ENCODE assay signal across 10 cellular contexts in the genomic region with DNA sequence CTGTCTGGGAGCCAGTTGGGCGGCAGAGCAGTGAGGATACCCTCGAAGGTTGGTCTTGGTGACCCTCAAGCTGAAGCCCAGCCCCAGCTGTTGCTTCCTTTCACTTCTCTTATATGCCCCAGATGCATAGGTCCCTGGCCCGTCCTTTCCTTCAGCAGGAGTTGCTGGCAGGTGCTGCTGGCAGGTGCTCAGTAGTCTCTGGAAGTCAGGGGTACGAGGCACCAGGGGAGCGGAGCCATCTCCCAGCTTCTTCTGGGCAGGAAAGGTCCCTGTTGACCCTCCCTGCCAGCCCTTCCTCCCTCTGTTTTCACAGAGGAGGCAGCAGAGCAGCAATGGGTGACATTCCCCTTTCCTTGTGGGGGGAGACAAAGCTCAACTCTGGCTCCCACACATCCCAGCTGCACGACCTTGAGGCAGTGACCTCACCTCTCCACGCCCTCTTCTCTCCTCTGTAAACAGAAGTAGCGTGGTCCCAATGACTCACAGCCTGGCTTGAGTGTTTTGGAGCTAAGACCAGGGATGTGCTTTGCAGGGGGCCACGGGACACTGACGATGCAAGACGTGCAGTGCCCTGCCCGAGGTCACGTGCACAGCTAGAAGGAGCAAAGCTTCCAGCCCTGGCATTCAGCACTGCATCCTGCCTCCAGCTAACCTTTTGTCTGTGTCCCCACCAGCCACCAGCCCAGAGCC. TPM values are rescaled to one million over a fixed set of nuclear protein-coding genes. Genes with fewer than 3 reads are reported as not detected.
DNase-seq lines count a peak whose midpoint lies in the region; ATAC-seq and TF ChIP-seq lines count a peak whose summit lies in the region.
"Had no signal": no experiment of that assay in that cellular context is flagged by ENCODE, and none has a peak within 500 bp of the region (broad histone marks: within the 10 kb centered on the region; RNA-seq: fewer than 3 reads in every experiment).

No MANE protein-coding gene starts in this region.

- H3K27me3 Mint-ChIP-seq in activated CD4-positive, alpha-beta T cell treated with anti-CD3 and anti-CD28 coated beads for 36 hours = no peaks in the 10 kb centered on the region

- POLR2A ChIA-PET in activated CD4-positive, alpha-beta T cell treated with anti-CD3 and anti-CD28 coated beads for 36 hours (lab: Charles Lee) = interaction anchor here (0.7 kb wide), 1 partner anchor 10 kb away, joined by 3 read pairs; no protein-coding TSS in a partner anchor

- dilution Hi-C loops in mammary epithelial cell (cut with HindIII; ENCODE audit: low sequenced_read_pairs) = loop anchor here (5.0 to 25.0 kb wide), 4 partner anchors 55 to 540 kb away; no protein-coding TSS in a partner anchor

- DNase-seq in DMS153 (lab: John Stamatoyannopoulos, UW) = peak; percentile 38
- no peak for DNase-seq in DMS153 treated with DMSO at 0.1 percent for 48 hours (lab: John Stamatoyannopoulos, UW; ENCODE audit: unreplicated experiment)
- DNase-seq in mammary epithelial cell = no peak
- DNase-seq in tibial artery = peak; percentile 89 to 90
- DNase-seq in activated CD4-positive, alpha-beta T cell treated with anti-CD3 and anti-CD28 coated beads for 36 hours = no peak
- DNase-seq in COR-L47 (lab: John Stamatoyannopoulos, UW) = no peak

- no peak for TF ChIP-seq CTCF in mammary epithelial cell (conservative IDR thresholded peaks at IDR 0.05 in 1 of 2, IDR thresholded peaks at IDR 0.05 in 1 of 2; ENCODE audit: extremely low read depth in 1 of 2, insufficient read depth in 1 of 2, low read depth in 1 of 2, low read length in 2 of 2)
- no peak for TF ChIP-seq CTCF in liver (IDR thresholded peaks at IDR 0.05; ENCODE audit: low read depth, low read length, missing input control)
- no peak for TF ChIP-seq CTCF in tibial artery (IDR thresholded peaks at IDR 0.05)

- H3K9me3 ChIP-seq in mammary epithelial cell (replicated peaks; ENCODE audit: insufficient read depth, low read length) = no peaks in the 10 kb centered on the region
- H3K9me3 ChIP-seq in liver (ENCODE audit: control insufficient read depth in 4 of 4, low read length in 3 of 4) = no peaks in the 10 kb centered on the region
- no peaks in the 10 kb centered on the region for H3K9me3 ChIP-seq in tibial artery

- H3K27ac ChIP-seq in mammary epithelial cell (ENCODE audit: insufficient read depth, low read depth, low read length) (no peak overlapping the region), liver (ENCODE audit: low read depth in 1 of 2, low read length in 2 of 2) (peak overlapping the region; percentile 32 to 48), tibial artery (peak overlapping the region; percentile 79 to 82)
- H3K27ac ChIP-seq: HL-60, parathyroid adenoma had no signal

- H3K9me3 Mint-ChIP-seq in activated CD4-positive, alpha-beta T cell treated with anti-CD3 and anti-CD28 coated beads for 36 hours (ENCODE audit: low read depth) = no peaks in the 10 kb centered on the region

- no peak overlapping the region for H3K27ac Mint-ChIP-seq in activated CD4-positive, alpha-beta T cell treated with anti-CD3 and anti-CD28 coated beads for 36 hours

- H3K4me1 ChIP-seq in mammary epithelial cell (ENCODE audit: insufficient read depth, low read length) = peaks cover 21% of the 10 kb centered on the region
- no peaks in the 10 kb centered on the region for H3K4me1 ChIP-seq in liver (ENCODE audit: control insufficient read depth in 4 of 4, insufficient read depth in 4 of 4, low read length in 3 of 4)
- peaks cover 10 to 42% (median 29%) of the 10 kb centered on the region in 4 donors for H3K4me1 ChIP-seq in tibial artery

- in situ Hi-C loops in mammary epithelial cell (cut with MboI; ENCODE audit: low sequenced_read_pairs in 2 of 2) = no loop called here

- H3K36me3 Mint-ChIP-seq in activated CD4-positive, alpha-beta T cell treated with anti-CD3 and anti-CD28 coated beads for 36 hours (ENCODE audit: low read depth) = peaks cover 36% of the 10 kb centered on the region

- H3K4me2 ChIP-seq in mammary epithelial cell (ENCODE audit: insufficient read depth, low read depth, low read length) = peak overlapping the region; percentile 43

- BruUV-seq in mammary epithelial cell (replicated peaks; lab: Mats Ljungman, UMichigan) = no TSS peak

- intact Hi-C loops in mammary epithelial cell (cut with micrococcal nuclease) = no loop called here
- intact Hi-C loops in tibial artery (cut with DNase I; ENCODE audit: low total_unique reads) = loop anchor here (2.0 to 10.0 kb wide), 2 partner anchors 49 to 327 kb away; a partner anchor contains a TSS
- intact Hi-C loops in activated CD4-positive, alpha-beta T cell treated with anti-CD3 and anti-CD28 coated beads for 36 hours (cut with DNase I, micrococcal nuclease) = no loop called here

- H4K20me1 ChIP-seq in mammary epithelial cell (ENCODE audit: insufficient read depth, low read length) = no peaks in the 10 kb centered on the region

- no peaks in the 10 kb centered on the region for H3K79me2 ChIP-seq in mammary epithelial cell (ENCODE audit: insufficient read depth, low read length)
- H3K79me2 ChIP-seq: parathyroid adenoma had no signal

- CTCF ChIA-PET in mammary epithelial cell (lab: Charles Lee; ENCODE audit: low non-redundant PET) = no interaction called here
- CTCF ChIA-PET in activated CD4-positive, alpha-beta T cell treated with anti-CD3 and anti-CD28 coated beads for 36 hours (lab: Charles Lee) = interaction anchor here (1.3 to 1.8 kb wide), 2 partner anchors 191 to 248 kb away, joined by 3 to 4 read pairs; no protein-coding TSS in a partner anchor

- H3K9ac ChIP-seq in mammary epithelial cell (ENCODE audit: insufficient read depth, low read length) (no peak overlapping the region), liver (ENCODE audit: low read depth in 1 of 2, low read length in 2 of 2) (no peak overlapping the region)
- H3K9ac ChIP-seq: parathyroid adenoma had no signal

- WGBS in mammary epithelial cell (ENCODE audit: low coverage, missing lambda C conversion rate) = 73% methylated on average over 4 of the region's 13 CpGs
- WGBS in liver = 87% methylated on average over 13 of the region's 13 CpGs

- TF ChIP-seq RAD21 in liver (IDR thresholded peaks at IDR 0.05) = no peak

- H3K27me3 ChIP-seq in mammary epithelial cell (ENCODE audit: insufficient read depth, low read length) (no peaks in the 10 kb centered on the region), liver (ENCODE audit: control insufficient read depth in 4 of 4, insufficient read depth in 4 of 4, low read length in 3 of 4) (peaks cover 0 to 4% (median 1%) of the 10 kb centered on the region in 4 donors), tibial artery (no peaks in the 10 kb centered on the region)

- H3K4me3 ChIP-seq in mammary epithelial cell (replicated peaks in 1 of 3; ENCODE audit: insufficient read depth in 1 of 3, low read depth in 2 of 3, low read length in 3 of 3) (no peak overlapping the region), liver (ENCODE audit: low read depth in 1 of 3, low read length in 3 of 3) (no peak overlapping the region), tibial artery (no peak overlapping the region)

- no peak overlapping the region for H3K4me3 Mint-ChIP-seq in activated CD4-positive, alpha-beta T cell treated with anti-CD3 and anti-CD28 coated beads for 36 hours

- no peak overlapping the region for H2AFZ ChIP-seq in mammary epithelial cell (ENCODE audit: low read depth, low read length)
- H2AFZ ChIP-seq: parathyroid adenoma had no signal

- peaks cover 10% of the 10 kb centered on the region for H3K4me1 Mint-ChIP-seq in activated CD4-positive, alpha-beta T cell treated with anti-CD3 and anti-CD28 coated beads for 36 hours

- peaks cover 16% of the 10 kb centered on the region for H3K36me3 ChIP-seq in mammary epithelial cell (ENCODE audit: insufficient read depth, low read length)
- H3K36me3 ChIP-seq in liver (ENCODE audit: control insufficient read depth in 4 of 4, insufficient read depth in 3 of 4, low read depth in 1 of 4, low read length in 3 of 4) = peaks cover 0 to 4% (median 0%) of the 10 kb centered on the region in 4 donors
- H3K36me3 ChIP-seq in tibial artery = peaks cover 8 to 31% (median 19%) of the 10 kb centered on the region in 3 donors

- no peak for ATAC-seq in activated CD4-positive, alpha-beta T cell treated with anti-CD3 and anti-CD28 coated beads for 36 hours
- ATAC-seq in GM19351 (IDR thresholded peaks at IDR 0.05; ENCODE audit: unreplicated experiment) = no peak

TF ChIP-seq in liver, 16 proteins besides CTCF, POLR2A, EP300 and RAD21:
- TF ChIP-seq TAF1 (conservative IDR thresholded peaks at IDR 0.05) = no peak
- TF ChIP-seq, protein P1, sequence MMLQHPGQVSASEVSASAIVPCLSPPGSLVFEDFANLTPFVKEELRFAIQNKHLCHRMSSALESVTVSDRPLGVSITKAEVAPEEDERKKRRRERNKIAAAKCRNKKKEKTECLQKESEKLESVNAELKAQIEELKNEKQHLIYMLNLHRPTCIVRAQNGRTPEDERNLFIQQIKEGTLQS (IDR thresholded peaks at IDR 0.05) = no peak
- no peak for TF ChIP-seq HNF4G (IDR thresholded peaks at IDR 0.05)
- no peak for TF ChIP-seq HNF4A (conservative IDR thresholded peaks at IDR 0.05)
- no peak for TF ChIP-seq FOXA1 (IDR thresholded peaks at IDR 0.05)
- no peak for TF ChIP-seq FOXA2 (IDR thresholded peaks at IDR 0.05)
- TF ChIP-seq YY1 (IDR thresholded peaks at IDR 0.05) = no peak
- TF ChIP-seq NR2F2 (IDR thresholded peaks at IDR 0.05) = no peak

RNA-seq across cellular contexts. Expression of a gene that starts 49.6 kb away (rescaled TPM):
- total RNA-seq in mammary epithelial cell (10 to 100 TPM; 14.8 to 17.7 TPM), liver (1 to 10 TPM; 4.7 to 7.2 TPM)
- polyA plus RNA-seq in mammary epithelial cell (13.4 TPM), liver (1 to 10 TPM in 1 of 2 donors, under 1 TPM in 1; 0.92 to 1.1 TPM)
- 76.1 TPM for polyA minus RNA-seq in mammary epithelial cell
- 10 to 100 TPM; 51.7 to 54.2 TPM for total RNA-seq in activated CD4-positive, alpha-beta T cell treated with anti-CD3 and anti-CD28 coated beads for 36 hours

Comparison
In these comparisons a context has a peak if more than half of its experiments do, and no peak if none do; other contexts are left out.
1. DNase-seq: peak in DMS153 (single experiment) and tibial artery (2 of 2); none in DMS153 treated with DMSO at 0.1 percent for 48 hours (single experiment), mammary epithelial cell (single experiment), activated CD4-positive, alpha-beta T cell treated with anti-CD3 and anti-CD28 coated beads for 36 hours (single experiment) and COR-L47 (single experiment).